ENCODE assay signal across 1 cellular context in genomic region chr3:65665922-65666321, GRCh38.
TF ChIP-seq lines count a peak whose summit lies in the region.

No MANE protein-coding gene starts in this region.

TF ChIP-seq in K562, 482 proteins besides CTCF, POLR2A, EP300 and RAD21 (continued from another document):
- TF ChIP-seq, protein P1, sequence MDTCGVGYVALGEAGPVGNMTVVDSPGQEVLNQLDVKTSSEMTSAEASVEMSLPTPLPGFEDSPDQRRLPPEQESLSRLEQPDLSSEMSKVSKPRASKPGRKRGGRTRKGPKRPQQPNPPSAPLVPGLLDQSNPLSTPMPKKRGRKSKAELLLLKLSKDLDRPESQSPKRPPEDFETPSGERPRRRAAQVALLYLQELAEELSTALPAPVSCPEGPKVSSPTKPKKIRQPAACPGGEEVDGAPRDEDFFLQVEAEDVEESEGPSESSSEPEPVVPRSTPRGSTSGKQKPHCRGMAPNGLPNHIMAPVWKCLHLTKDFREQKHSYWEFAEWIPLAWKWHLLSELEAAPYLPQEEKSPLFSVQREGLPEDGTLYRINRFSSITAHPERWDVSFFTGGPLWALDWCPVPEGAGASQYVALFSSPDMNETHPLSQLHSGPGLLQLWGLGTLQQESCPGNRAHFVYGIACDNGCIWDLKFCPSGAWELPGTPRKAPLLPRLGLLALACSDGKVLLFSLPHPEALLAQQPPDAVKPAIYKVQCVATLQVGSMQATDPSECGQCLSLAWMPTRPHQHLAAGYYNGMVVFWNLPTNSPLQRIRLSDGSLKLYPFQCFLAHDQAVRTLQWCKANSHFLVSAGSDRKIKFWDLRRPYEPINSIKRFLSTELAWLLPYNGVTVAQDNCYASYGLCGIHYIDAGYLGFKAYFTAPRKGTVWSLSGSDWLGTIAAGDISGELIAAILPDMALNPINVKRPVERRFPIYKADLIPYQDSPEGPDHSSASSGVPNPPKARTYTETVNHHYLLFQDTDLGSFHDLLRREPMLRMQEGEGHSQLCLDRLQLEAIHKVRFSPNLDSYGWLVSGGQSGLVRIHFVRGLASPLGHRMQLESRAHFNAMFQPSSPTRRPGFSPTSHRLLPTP (IDR thresholded peaks at IDR 0.05; ENCODE audit: borderline replicate concordance, extremely low read depth, insufficient read length), result no peak
- TF ChIP-seq NCOA4 (IDR thresholded peaks at IDR 0.05; ENCODE audit: partially characterized antibody) (no peak), AFF4 (CRISPR knock-in tag; IDR thresholded peaks at IDR 0.05) (no peak), NFE2 (IDR thresholded peaks at IDR 0.05; ENCODE audit: low read depth) (no peak), STAG1 (CRISPR knock-in tag; IDR thresholded peaks at IDR 0.05; ENCODE audit: borderline replicate concordance) (no peak), KLF13 (tag; IDR thresholded peaks at IDR 0.05; ENCODE audit: borderline replicate concordance, low read depth) (no peak), BCLAF1 (IDR thresholded peaks at IDR 0.05; ENCODE audit: borderline replicate concordance in 1 of 2, control insufficient read depth in 1 of 2, low read depth in 2 of 2, low read length in 1 of 2) (no peak)
- TF ChIP-seq, protein P2, sequence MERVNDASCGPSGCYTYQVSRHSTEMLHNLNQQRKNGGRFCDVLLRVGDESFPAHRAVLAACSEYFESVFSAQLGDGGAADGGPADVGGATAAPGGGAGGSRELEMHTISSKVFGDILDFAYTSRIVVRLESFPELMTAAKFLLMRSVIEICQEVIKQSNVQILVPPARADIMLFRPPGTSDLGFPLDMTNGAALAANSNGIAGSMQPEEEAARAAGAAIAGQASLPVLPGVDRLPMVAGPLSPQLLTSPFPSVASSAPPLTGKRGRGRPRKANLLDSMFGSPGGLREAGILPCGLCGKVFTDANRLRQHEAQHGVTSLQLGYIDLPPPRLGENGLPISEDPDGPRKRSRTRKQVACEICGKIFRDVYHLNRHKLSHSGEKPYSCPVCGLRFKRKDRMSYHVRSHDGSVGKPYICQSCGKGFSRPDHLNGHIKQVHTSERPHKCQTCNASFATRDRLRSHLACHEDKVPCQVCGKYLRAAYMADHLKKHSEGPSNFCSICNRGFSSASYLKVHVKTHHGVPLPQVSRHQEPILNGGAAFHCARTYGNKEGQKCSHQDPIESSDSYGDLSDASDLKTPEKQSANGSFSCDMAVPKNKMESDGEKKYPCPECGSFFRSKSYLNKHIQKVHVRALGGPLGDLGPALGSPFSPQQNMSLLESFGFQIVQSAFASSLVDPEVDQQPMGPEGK (CRISPR knock-in tag; IDR thresholded peaks at IDR 0.05; ENCODE audit: borderline replicate concordance), result no peak
TF ChIP-seq in K562: peak in this region for 0.
